In genomic region chr2:112811841-112812306, GRCh38 we compare ENCODE assay signal across 1 cellular context.
TF ChIP-seq lines count a peak whose summit lies in the region.

No MANE protein-coding gene starts in this region.

TF ChIP-seq in HepG2, 621 proteins besides CTCF, POLR2A, EP300 and RAD21:
- TF ChIP-seq TRIM24 (CRISPR knock-in tag; IDR thresholded peaks at IDR 0.05), result no peak
- peak; percentile 94; the same call in 1 of the 2 replicates for TF ChIP-seq RELA (CRISPR knock-in tag; IDR thresholded peaks at IDR 0.05)
- TF ChIP-seq GATAD2A (CRISPR knock-in tag; IDR thresholded peaks at IDR 0.05), result 0 out of 2 replicates have a peak, but pooled peaks have one; percentile 17
- TF ChIP-seq GABPA (IDR thresholded peaks at IDR 0.05; ENCODE audit: low read depth, low read length), result peak; percentile 26; the same call in 1 of the 2 replicates
- peak; percentile 88 for TF ChIP-seq GABPA (CRISPR knock-in tag; IDR thresholded peaks at IDR 0.05; ENCODE audit: low read depth)
- peak; percentile 35; the same call in 1 of the 2 replicates for TF ChIP-seq BCL6 (CRISPR knock-in tag; IDR thresholded peaks at IDR 0.05)
- peak; percentile 69 for TF ChIP-seq POGZ (CRISPR knock-in tag; IDR thresholded peaks at IDR 0.05)
- TF ChIP-seq NFKBIZ (CRISPR knock-in tag; IDR thresholded peaks at IDR 0.05), result peak; percentile 82; the same call in 1 of the 2 replicates
- TF ChIP-seq RARA (CRISPR knock-in tag; IDR thresholded peaks at IDR 0.05), result 0 out of 2 replicates have a peak, but pooled peaks have one; percentile 38
- TF ChIP-seq, protein P1, sequence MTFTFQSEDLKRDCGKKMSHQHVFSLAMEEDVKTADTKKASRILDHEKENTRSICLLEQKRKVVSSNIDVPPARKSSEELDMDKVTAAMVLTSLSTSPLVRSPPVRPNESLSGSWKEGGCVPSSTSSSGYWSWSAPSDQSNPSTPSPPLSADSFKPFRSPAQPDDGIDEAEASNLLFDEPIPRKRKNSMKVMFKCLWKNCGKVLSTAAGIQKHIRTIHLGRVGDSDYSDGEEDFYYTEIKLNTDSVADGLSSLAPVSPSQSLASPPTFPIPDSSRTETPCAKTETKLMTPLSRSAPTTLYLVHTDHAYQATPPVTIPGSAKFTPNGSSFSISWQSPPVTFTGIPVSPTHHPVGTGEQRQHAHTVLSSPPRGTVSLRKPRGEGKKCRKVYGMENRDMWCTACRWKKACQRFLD (CRISPR knock-in tag; IDR thresholded peaks at IDR 0.05; ENCODE audit: borderline replicate concordance), result no peak
- TF ChIP-seq, protein P2, sequence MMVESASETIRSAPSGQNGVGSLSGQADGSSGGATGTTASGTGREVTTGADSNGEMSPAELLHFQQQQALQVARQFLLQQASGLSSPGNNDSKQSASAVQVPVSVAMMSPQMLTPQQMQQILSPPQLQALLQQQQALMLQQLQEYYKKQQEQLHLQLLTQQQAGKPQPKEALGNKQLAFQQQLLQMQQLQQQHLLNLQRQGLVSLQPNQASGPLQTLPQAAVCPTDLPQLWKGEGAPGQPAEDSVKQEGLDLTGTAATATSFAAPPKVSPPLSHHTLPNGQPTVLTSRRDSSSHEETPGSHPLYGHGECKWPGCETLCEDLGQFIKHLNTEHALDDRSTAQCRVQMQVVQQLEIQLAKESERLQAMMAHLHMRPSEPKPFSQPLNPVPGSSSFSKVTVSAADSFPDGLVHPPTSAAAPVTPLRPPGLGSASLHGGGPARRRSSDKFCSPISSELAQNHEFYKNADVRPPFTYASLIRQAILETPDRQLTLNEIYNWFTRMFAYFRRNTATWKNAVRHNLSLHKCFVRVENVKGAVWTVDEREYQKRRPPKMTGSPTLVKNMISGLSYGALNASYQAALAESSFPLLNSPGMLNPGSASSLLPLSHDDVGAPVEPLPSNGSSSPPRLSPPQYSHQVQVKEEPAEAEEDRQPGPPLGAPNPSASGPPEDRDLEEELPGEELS (CRISPR knock-in tag; IDR thresholded peaks at IDR 0.05), result no peak
- TF ChIP-seq, protein P3, sequence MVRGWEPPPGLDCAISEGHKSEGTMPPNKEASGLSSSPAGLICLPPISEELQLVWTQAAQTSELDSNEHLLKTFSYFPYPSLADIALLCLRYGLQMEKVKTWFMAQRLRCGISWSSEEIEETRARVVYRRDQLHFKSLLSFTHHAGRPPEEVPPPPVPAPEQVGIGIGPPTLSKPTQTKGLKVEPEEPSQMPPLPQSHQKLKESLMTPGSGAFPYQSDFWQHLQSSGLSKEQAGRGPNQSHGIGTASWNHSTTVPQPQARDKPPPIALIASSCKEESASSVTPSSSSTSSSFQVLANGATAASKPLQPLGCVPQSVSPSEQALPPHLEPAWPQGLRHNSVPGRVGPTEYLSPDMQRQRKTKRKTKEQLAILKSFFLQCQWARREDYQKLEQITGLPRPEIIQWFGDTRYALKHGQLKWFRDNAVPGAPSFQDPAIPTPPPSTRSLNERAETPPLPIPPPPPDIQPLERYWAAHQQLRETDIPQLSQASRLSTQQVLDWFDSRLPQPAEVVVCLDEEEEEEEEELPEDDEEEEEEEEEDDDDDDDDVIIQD (CRISPR knock-in tag; IDR thresholded peaks at IDR 0.05; ENCODE audit: low read depth), result peak; percentile 60; the same call in 1 of the 2 replicates
- TF ChIP-seq KAT8 (CRISPR knock-in tag; IDR thresholded peaks at IDR 0.05), result peak; percentile 25; the same call in 1 of the 2 replicates
- TF ChIP-seq YEATS4 (CRISPR knock-in tag; IDR thresholded peaks at IDR 0.05; ENCODE audit: borderline replicate concordance), result no peak
- no peak for TF ChIP-seq ZNF260 (CRISPR knock-in tag; IDR thresholded peaks at IDR 0.05; ENCODE audit: borderline replicate concordance, low read depth)
- 0 out of 2 replicates have a peak, but pooled peaks have one; percentile 2 for TF ChIP-seq EHMT2 (IDR thresholded peaks at IDR 0.05; ENCODE audit: borderline replicate concordance, low read depth, low read length)
- TF ChIP-seq NR2F6 (IDR thresholded peaks at IDR 0.05), result 0 out of 2 replicates have a peak, but pooled peaks have one; percentile 15
- TF ChIP-seq NR2F6 (CRISPR knock-in tag; IDR thresholded peaks at IDR 0.05), result no peak; the same call in 1 of the 2 replicates
- no peak for TF ChIP-seq ZNF644 (CRISPR knock-in tag; IDR thresholded peaks at IDR 0.05; ENCODE audit: low read depth)
- TF ChIP-seq, protein P4, sequence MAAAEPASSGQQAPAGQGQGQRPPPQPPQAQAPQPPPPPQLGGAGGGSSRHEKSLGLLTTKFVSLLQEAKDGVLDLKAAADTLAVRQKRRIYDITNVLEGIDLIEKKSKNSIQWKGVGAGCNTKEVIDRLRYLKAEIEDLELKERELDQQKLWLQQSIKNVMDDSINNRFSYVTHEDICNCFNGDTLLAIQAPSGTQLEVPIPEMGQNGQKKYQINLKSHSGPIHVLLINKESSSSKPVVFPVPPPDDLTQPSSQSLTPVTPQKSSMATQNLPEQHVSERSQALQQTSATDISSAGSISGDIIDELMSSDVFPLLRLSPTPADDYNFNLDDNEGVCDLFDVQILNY (CRISPR knock-in tag; conservative IDR thresholded peaks at IDR 0.05), result no peak
- TF ChIP-seq JUN (CRISPR knock-in tag; IDR thresholded peaks at IDR 0.05), result no peak
- peak; percentile 40; the same call in 1 of the 2 replicates for TF ChIP-seq GABPB1 (CRISPR knock-in tag; IDR thresholded peaks at IDR 0.05)
- TF ChIP-seq SALL1 (CRISPR knock-in tag; IDR thresholded peaks at IDR 0.05), result peak; percentile 41; the same call in 1 of the 2 replicates
- peak; percentile 23; the same call in 1 of the 2 replicates for TF ChIP-seq ELF1 (CRISPR knock-in tag; IDR thresholded peaks at IDR 0.05)
- no peak for TF ChIP-seq ZNF232 (CRISPR knock-in tag; IDR thresholded peaks at IDR 0.05; ENCODE audit: borderline replicate concordance)
- TF ChIP-seq ETV5 (CRISPR knock-in tag; IDR thresholded peaks at IDR 0.05; ENCODE audit: borderline replicate concordance), result peak; percentile 87; the same call in 1 of the 2 replicates
- TF ChIP-seq HNF4A (CRISPR knock-in tag; IDR thresholded peaks at IDR 0.05), result peak; percentile 28; the same call in 1 of the 2 replicates
- TF ChIP-seq, protein P5, sequence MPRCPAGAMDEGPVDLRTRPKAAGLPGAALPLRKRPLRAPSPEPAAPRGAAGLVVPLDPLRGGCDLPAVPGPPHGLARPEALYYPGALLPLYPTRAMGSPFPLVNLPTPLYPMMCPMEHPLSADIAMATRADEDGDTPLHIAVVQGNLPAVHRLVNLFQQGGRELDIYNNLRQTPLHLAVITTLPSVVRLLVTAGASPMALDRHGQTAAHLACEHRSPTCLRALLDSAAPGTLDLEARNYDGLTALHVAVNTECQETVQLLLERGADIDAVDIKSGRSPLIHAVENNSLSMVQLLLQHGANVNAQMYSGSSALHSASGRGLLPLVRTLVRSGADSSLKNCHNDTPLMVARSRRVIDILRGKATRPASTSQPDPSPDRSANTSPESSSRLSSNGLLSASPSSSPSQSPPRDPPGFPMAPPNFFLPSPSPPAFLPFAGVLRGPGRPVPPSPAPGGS (CRISPR knock-in tag; IDR thresholded peaks at IDR 0.05), result peak; percentile 23; the same call in 1 of the 2 replicates
- 0 out of 2 replicates have a peak, but pooled peaks have one; percentile 36 for TF ChIP-seq ZNF747 (CRISPR knock-in tag; IDR thresholded peaks at IDR 0.05; ENCODE audit: borderline replicate concordance)
- 0 out of 2 replicates have a peak, but pooled peaks have one; percentile 22 for TF ChIP-seq ZMYM2 (CRISPR knock-in tag; IDR thresholded peaks at IDR 0.05)
- no peak for TF ChIP-seq DR1 (CRISPR knock-in tag; IDR thresholded peaks at IDR 0.05)
- 0 out of 2 replicates have a peak, but pooled peaks have one; percentile 34 for TF ChIP-seq MIER3 (CRISPR knock-in tag; IDR thresholded peaks at IDR 0.05; ENCODE audit: borderline replicate concordance)
- peak; percentile 16; the same call in 1 of the 2 replicates for TF ChIP-seq HNF1B (CRISPR knock-in tag; IDR thresholded peaks at IDR 0.05)
- TF ChIP-seq ZNF441 (CRISPR knock-in tag; IDR thresholded peaks at IDR 0.05; ENCODE audit: borderline replicate concordance), result peak; percentile 61; the same call in 1 of the 2 replicates
- peak; percentile 71 for TF ChIP-seq ELF3 (CRISPR knock-in tag; IDR thresholded peaks at IDR 0.05)
- TF ChIP-seq XRCC5 (optimal IDR thresholded peaks at IDR 0.05; ENCODE audit: low read length), result no peak
- TF ChIP-seq MED1 (CRISPR knock-in tag; IDR thresholded peaks at IDR 0.05), result peak; percentile 58; the same call in 1 of the 2 replicates
- TF ChIP-seq ZNF501 (CRISPR knock-in tag; IDR thresholded peaks at IDR 0.05), result peak; percentile 27; the same call in 1 of the 2 replicates
- TF ChIP-seq ZNF652 (CRISPR knock-in tag; IDR thresholded peaks at IDR 0.05; ENCODE audit: borderline replicate concordance, low read depth), result no peak
- TF ChIP-seq SAP130 (CRISPR knock-in tag; IDR thresholded peaks at IDR 0.05; ENCODE audit: low read depth), result 0 out of 2 replicates have a peak, but pooled peaks have one; percentile 13
- TF ChIP-seq ZBTB38 (CRISPR knock-in tag; IDR thresholded peaks at IDR 0.05), result peak; percentile 69
- no peak for TF ChIP-seq ZNF337 (CRISPR knock-in tag; IDR thresholded peaks at IDR 0.05; ENCODE audit: borderline replicate concordance, low read depth)
- 0 out of 2 replicates have a peak, but pooled peaks have one; percentile 46 for TF ChIP-seq DNMT1 (CRISPR knock-in tag; IDR thresholded peaks at IDR 0.05)
- peak; percentile 48 for TF ChIP-seq ARID5B (CRISPR knock-in tag; IDR thresholded peaks at IDR 0.05)
- TF ChIP-seq HNF1A (IDR thresholded peaks at IDR 0.05; ENCODE audit: low read depth), result 0 out of 2 replicates have a peak, but pooled peaks have one; percentile 16
- no peak for TF ChIP-seq HNF1A (CRISPR knock-in tag; IDR thresholded peaks at IDR 0.05; ENCODE audit: borderline replicate concordance)
- no peak for TF ChIP-seq MAX (IDR thresholded peaks at IDR 0.05)
